Comparison of ENCODE assay signal across 7 cellular contexts in genomic region chr1:32393832-32394140, GRCh38. TPM values are rescaled to one million over a fixed set of nuclear protein-coding genes. Genes with fewer than 3 reads are reported as not detected.
DNase-seq lines count a peak whose midpoint lies in the region; ATAC-seq and TF ChIP-seq lines count a peak whose summit lies in the region.

No MANE protein-coding gene starts in this region.

- no peak overlapping the region for H3K18ac ChIP-seq in mesendoderm (ENCODE audit: low read length)

- peak overlapping the region; percentile 68 for H3K4me2 ChIP-seq in mesendoderm (ENCODE audit: low read length)

- H2BK5ac ChIP-seq in mesendoderm (ENCODE audit: low read length), result no peak overlapping the region

- peak overlapping the region; percentile 95 for H3K56ac ChIP-seq in mesendoderm (ENCODE audit: low read length)

- ATAC-seq in GM18868 (IDR thresholded peaks at IDR 0.05; ENCODE audit: unreplicated experiment), result peak; percentile 11
- ATAC-seq in HG02763 (IDR thresholded peaks at IDR 0.05; ENCODE audit: unreplicated experiment), result peak; percentile 4

- DNase-seq in SK-MEL-5 (ENCODE audit: low read depth, low spot score) (peak; percentile 20), colonic mucosa (peak; percentile 72), mesendoderm (peak; percentile 71), testis (peak; percentile 69), COR-L47 (lab: John Stamatoyannopoulos, UW) (no peak)

- WGBS in mesendoderm (ENCODE audit: extremely low coverage, insufficient coverage, low lambda C conversion rate), result no CpG with 5 or more reads among the region's 15 CpGs
- 0% methylated on average over 11 to 15 of the region's 15 CpGs for WGBS in testis, 2 donors

- in situ Hi-C loops in SK-MEL-5 (cut with HindIII; ENCODE audit: low pct_unique_long_range_greater_than_20kb, low sequenced_read_pairs), result no loop called here

- H3K4me1 ChIP-seq in colonic mucosa, result peaks cover 7% of the 10 kb centered on the region
- peaks cover 5% of the 10 kb centered on the region for H3K4me1 ChIP-seq in mesendoderm (ENCODE audit: control insufficient read depth, low read depth, low read length)
- peaks cover 26% of the 10 kb centered on the region for H3K4me1 ChIP-seq in testis

- peak overlapping the region; percentile 75 to 95 for H3K9ac ChIP-seq in colonic mucosa (ENCODE audit: low read depth in 2 of 2, low read length in 2 of 2)
- peak overlapping the region; percentile 88 for H3K9ac ChIP-seq in mesendoderm (ENCODE audit: low read length)

- H2BK15ac ChIP-seq in mesendoderm (replicated peaks; ENCODE audit: low read depth), result no peak overlapping the region

- TF ChIP-seq CTCF in colonic mucosa (IDR thresholded peaks at IDR 0.05) (no peak), testis (IDR thresholded peaks at IDR 0.05) (no peak)

- peaks cover 22% of the 10 kb centered on the region for H3K79me1 ChIP-seq in mesendoderm (ENCODE audit: low read length)

- H3K23ac ChIP-seq in mesendoderm (ENCODE audit: low read length), result no peak overlapping the region

- H4K5ac ChIP-seq in mesendoderm (ENCODE audit: low read length), result no peak overlapping the region

- H3K79me2 ChIP-seq in mesendoderm (ENCODE audit: control insufficient read depth, insufficient read depth, low read length), result peaks cover 14% of the 10 kb centered on the region

- no peak overlapping the region for H2AK5ac ChIP-seq in mesendoderm (ENCODE audit: low read length)

- no peak overlapping the region for H2BK120ac ChIP-seq in mesendoderm (ENCODE audit: low read depth, low read length)

- peak overlapping the region; percentile 86 for H3K4me3 ChIP-seq in colonic mucosa
- H3K4me3 ChIP-seq in mesendoderm (ENCODE audit: low read length), result peak overlapping the region; percentile 89
- H3K4me3 ChIP-seq in testis, result peak overlapping the region; percentile 76 to 87

- intact Hi-C loops in colonic mucosa (cut with DNase I), result no loop called here
- intact Hi-C loops in testis (cut with DNase I; ENCODE audit: low total_unique reads), result no loop called here

- no peak overlapping the region for H4K8ac ChIP-seq in mesendoderm (ENCODE audit: low read depth, low read length)

- H3K27ac ChIP-seq in colonic mucosa, result peak overlapping the region; percentile 84
- no peak overlapping the region for H3K27ac ChIP-seq in mesendoderm (ENCODE audit: low read depth, low read length)
- peak overlapping the region; percentile 91 to 93 for H3K27ac ChIP-seq in testis

- no peaks in the 10 kb centered on the region for H3K9me3 ChIP-seq in colonic mucosa
- no peaks in the 10 kb centered on the region for H3K9me3 ChIP-seq in testis

- H3K4ac ChIP-seq in mesendoderm (ENCODE audit: low read depth, low read length), result no peak overlapping the region

- peaks cover 6% of the 10 kb centered on the region for H3K36me3 ChIP-seq in colonic mucosa
- peaks cover 4% of the 10 kb centered on the region for H3K36me3 ChIP-seq in mesendoderm (ENCODE audit: control insufficient read depth, insufficient read depth, low read length)
- H3K36me3 ChIP-seq in testis (ENCODE audit: low read depth, missing control alignments), result no peaks in the 10 kb centered on the region

- no peak for TF ChIP-seq POLR2A in testis (IDR thresholded peaks at IDR 0.05)

- no peaks in the 10 kb centered on the region for H3K27me3 ChIP-seq in colonic mucosa
- H3K27me3 ChIP-seq in mesendoderm (ENCODE audit: insufficient read depth, low read length, poor library complexity), result no peaks in the 10 kb centered on the region
- no peaks in the 10 kb centered on the region for H3K27me3 ChIP-seq in testis

RNA-seq across cellular contexts. Expression of gene BSDC1, which starts 0.5 kb away (rescaled TPM):
- 40.7 and 46.8 TPM in 2 replicates for total RNA-seq in SK-MEL-5 (2014; rRNA removed; shearing (Covaris generic))
- polyA plus RNA-seq in SK-MEL-5 (2015; cell fraction: cytosol; rRNA removed), result 48.7 and 55.6 TPM in 2 replicates
- polyA plus RNA-seq in SK-MEL-5 (2015; cell fraction: nucleus; rRNA removed), result 83.4 and 95.4 TPM in 2 replicates
- total RNA-seq in colonic mucosa (10 to 100 TPM; 65.7 to 76.8 TPM), testis (100 to 1,000 TPM; 160 to 234 TPM)
- polyA plus RNA-seq in mesendoderm (2013, experiment 1 of 2), result 27.3 TPM
- 27.9 TPM for polyA plus RNA-seq in mesendoderm (2013, experiment 2 of 2)
- 130 TPM for polyA plus RNA-seq in testis (ENCODE audit: insufficient read depth, low read depth, low replicate concordance)

RNA-seq across cellular contexts. Expression of gene TSSK3, which starts 31.4 kb away (rescaled TPM):
- 0.32 and 2.6 TPM in 2 replicates for total RNA-seq in SK-MEL-5 (2014; rRNA removed; shearing (Covaris generic))
- polyA plus RNA-seq in SK-MEL-5 (2015; cell fraction: cytosol; rRNA removed), result 0.33 and 0.46 TPM in 2 replicates
- polyA plus RNA-seq in SK-MEL-5 (2015; cell fraction: nucleus; rRNA removed), result 11.3 and 15.3 TPM in 2 replicates
- total RNA-seq in colonic mucosa (under 1 TPM; 0.61 to 0.99 TPM), testis (10 to 100 TPM; 25.7 to 72.9 TPM)
- polyA plus RNA-seq in mesendoderm (2013, experiment 1 of 2), result 0.42 TPM
- 0.22 TPM for polyA plus RNA-seq in mesendoderm (2013, experiment 2 of 2)
- polyA plus RNA-seq in testis (ENCODE audit: insufficient read depth, low read depth, low replicate concordance), result 55.6 TPM

RNA-seq across cellular contexts. Expression of gene FAM229A, which starts 31.5 kb away (rescaled TPM):
- 0.74 and 0.85 TPM in 2 replicates for total RNA-seq in SK-MEL-5 (2014; rRNA removed; shearing (Covaris generic))
- 0.46 and 0.72 TPM in 2 replicates for polyA plus RNA-seq in SK-MEL-5 (2015; cell fraction: cytosol; rRNA removed)
- 27.1 and 34.7 TPM in 2 replicates for polyA plus RNA-seq in SK-MEL-5 (2015; cell fraction: nucleus; rRNA removed)
- 1 to 10 TPM; 5.6 to 8.0 TPM for total RNA-seq in colonic mucosa
- polyA plus RNA-seq in mesendoderm (2013, experiment 1 of 2), result 1.8 TPM
- polyA plus RNA-seq in mesendoderm (2013, experiment 2 of 2), result 1.6 TPM
- 100 to 1,000 TPM; 103 to 194 TPM for total RNA-seq in testis
- 71.5 TPM for polyA plus RNA-seq in testis (ENCODE audit: insufficient read depth, low read depth, low replicate concordance)

RNA-seq across cellular contexts. Expression of gene MARCKSL1, which starts 57.8 kb away (rescaled TPM):
- total RNA-seq in SK-MEL-5 (2014; rRNA removed; shearing (Covaris generic)), result 82.8 and 106 TPM in 2 replicates
- 208 and 228 TPM in 2 replicates for polyA plus RNA-seq in SK-MEL-5 (2015; cell fraction: cytosol; rRNA removed)
- 21.6 and 28.1 TPM in 2 replicates for polyA plus RNA-seq in SK-MEL-5 (2015; cell fraction: nucleus; rRNA removed)
- 100 to 1,000 TPM; 174 to 199 TPM for total RNA-seq in colonic mucosa
- polyA plus RNA-seq in mesendoderm (2013, experiment 1 of 2), result 698 TPM
- 700 TPM for polyA plus RNA-seq in mesendoderm (2013, experiment 2 of 2)
- total RNA-seq in testis, result 100 to 1,000 TPM; 288 to 312 TPM
- polyA plus RNA-seq in testis (ENCODE audit: insufficient read depth, low read depth, low replicate concordance), result 326 TPM

Comparison
In these comparisons a context has a peak if more than half of its experiments do, and no peak if none do; other contexts are left out.
1. RNA of gene FAM229A, which starts 31.5 kb away (total RNA-seq): 103 to 194 TPM in testis; 5.6 to 8.0 TPM in colonic mucosa and 0.74 to 0.85 TPM in SK-MEL-5; every median in the first group is over 10 times any median in the second.
2. Peak in every context shown above with its lines, with median percentiles within 50 percentile points of each other: H3K4me3 ChIP-seq.